Comparison of ENCODE assay signal across 1 cellular context in the genomic region with DNA sequence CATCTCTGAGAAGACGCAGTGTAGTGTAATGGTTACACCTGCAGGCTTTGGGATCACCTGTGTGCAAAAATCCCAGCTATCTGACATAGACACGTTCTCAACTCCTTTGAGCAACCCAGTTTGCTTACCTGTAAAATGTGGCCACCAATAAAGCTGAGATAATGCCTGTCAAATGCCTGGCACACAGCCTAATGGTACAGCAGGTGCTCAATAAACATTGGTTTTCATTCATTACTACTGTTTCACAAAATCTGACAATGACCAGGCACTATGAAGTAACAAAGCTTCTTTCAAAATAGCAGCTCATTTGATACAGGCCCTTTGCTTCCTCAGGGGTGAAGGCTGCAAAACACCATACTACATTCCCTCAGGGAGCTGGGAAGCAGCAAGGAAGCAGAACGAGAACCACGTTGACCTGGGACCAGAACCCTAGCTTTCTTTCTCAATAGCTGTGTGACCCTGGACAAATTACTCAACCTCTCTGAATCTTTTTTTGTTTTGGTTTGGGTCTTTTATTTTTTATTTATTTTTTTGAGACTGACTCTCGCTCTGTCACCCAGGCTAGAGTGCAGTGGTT.
TF ChIP-seq lines count a peak whose summit lies in the region.

No MANE protein-coding gene starts in this region.

TF ChIP-seq in A549, 52 proteins besides CTCF, POLR2A, EP300 and RAD21 (continued from another document):
- TF ChIP-seq, protein P1, sequence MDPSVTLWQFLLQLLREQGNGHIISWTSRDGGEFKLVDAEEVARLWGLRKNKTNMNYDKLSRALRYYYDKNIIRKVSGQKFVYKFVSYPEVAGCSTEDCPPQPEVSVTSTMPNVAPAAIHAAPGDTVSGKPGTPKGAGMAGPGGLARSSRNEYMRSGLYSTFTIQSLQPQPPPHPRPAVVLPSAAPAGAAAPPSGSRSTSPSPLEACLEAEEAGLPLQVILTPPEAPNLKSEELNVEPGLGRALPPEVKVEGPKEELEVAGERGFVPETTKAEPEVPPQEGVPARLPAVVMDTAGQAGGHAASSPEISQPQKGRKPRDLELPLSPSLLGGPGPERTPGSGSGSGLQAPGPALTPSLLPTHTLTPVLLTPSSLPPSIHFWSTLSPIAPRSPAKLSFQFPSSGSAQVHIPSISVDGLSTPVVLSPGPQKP (IDR thresholded peaks at IDR 0.05; ENCODE audit: low read depth, low read length): no peak
- TF ChIP-seq SREBF2 (IDR thresholded peaks at IDR 0.05) (no peak), ZFP36 (IDR thresholded peaks at IDR 0.05; ENCODE audit: borderline replicate concordance, partially characterized antibody) (peak; percentile 43), RCOR1 (IDR thresholded peaks at IDR 0.05; ENCODE audit: low read depth, low read length) (no peak), GATA3 (IDR thresholded peaks at IDR 0.05; ENCODE audit: borderline replicate concordance) (no peak), ZNF302 (CRISPR knock-in tag; IDR thresholded peaks at IDR 0.05) (no peak), ESRRA (IDR thresholded peaks at IDR 0.05; ENCODE audit: borderline replicate concordance, low read length) (no peak), ZSCAN20 (CRISPR knock-in tag; IDR thresholded peaks at IDR 0.05) (no peak), TFCP2L1 (CRISPR knock-in tag; IDR thresholded peaks at IDR 0.05) (no peak), EHMT2 (IDR thresholded peaks at IDR 0.05; ENCODE audit: low read depth) (no peak), CHD4 (IDR thresholded peaks at IDR 0.05; ENCODE audit: borderline replicate concordance) (0 out of 2 replicates have a peak, but pooled peaks have one; percentile 41)
- TF ChIP-seq, protein P2, sequence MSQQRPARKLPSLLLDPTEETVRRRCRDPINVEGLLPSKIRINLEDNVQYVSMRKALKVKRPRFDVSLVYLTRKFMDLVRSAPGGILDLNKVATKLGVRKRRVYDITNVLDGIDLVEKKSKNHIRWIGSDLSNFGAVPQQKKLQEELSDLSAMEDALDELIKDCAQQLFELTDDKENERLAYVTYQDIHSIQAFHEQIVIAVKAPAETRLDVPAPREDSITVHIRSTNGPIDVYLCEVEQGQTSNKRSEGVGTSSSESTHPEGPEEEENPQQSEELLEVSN (IDR thresholded peaks at IDR 0.05; ENCODE audit: borderline replicate concordance, low read depth): no peak
- TF ChIP-seq, protein P3, sequence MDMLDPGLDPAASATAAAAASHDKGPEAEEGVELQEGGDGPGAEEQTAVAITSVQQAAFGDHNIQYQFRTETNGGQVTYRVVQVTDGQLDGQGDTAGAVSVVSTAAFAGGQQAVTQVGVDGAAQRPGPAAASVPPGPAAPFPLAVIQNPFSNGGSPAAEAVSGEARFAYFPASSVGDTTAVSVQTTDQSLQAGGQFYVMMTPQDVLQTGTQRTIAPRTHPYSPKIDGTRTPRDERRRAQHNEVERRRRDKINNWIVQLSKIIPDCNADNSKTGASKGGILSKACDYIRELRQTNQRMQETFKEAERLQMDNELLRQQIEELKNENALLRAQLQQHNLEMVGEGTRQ (IDR thresholded peaks at IDR 0.05): no peak
